ENCODE assay signal across 8 cellular contexts in the genomic region with DNA sequence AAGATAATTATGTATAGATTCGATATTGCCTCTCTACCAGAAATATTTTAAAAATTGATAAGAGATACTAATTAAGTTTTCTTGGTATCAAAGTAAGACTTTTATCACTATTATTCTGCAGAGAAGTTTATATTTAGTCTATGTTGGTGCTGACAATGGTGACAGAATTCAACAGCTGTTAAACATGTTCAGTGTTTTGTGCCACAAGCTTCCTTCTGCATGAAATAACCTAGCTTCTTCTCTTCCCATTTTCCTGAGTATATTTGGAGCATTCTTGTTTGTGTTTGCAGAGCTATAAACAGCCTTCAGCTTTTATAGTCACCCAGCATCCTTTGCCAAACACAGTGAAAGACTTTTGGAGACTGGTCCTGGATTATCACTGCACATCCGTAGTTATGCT.
"Had no signal": no experiment of that assay in that cellular context is flagged by ENCODE, and none has a peak within 500 bp of the region (broad histone marks: within the 10 kb centered on the region; RNA-seq: fewer than 3 reads in every experiment).

No MANE protein-coding gene starts in this region.

- H3K9me3 Mint-ChIP-seq: HFFc6, IgD-negative memory B cell had no signal

- H3K4me1 ChIP-seq: HAP-1 had no signal

- H3K36me3 ChIP-seq: HAP-1 had no signal

- H3K4me1 Mint-ChIP-seq: IgD-negative memory B cell had no signal

- H3K4me3 ChIP-seq: GM23248, HAP-1 had no signal

- H2AFZ ChIP-seq: GM23248 had no signal

- H3K9ac ChIP-seq: GM23248 had no signal

- H3K9me3 ChIP-seq: HAP-1 had no signal

- H3K27ac Mint-ChIP-seq: HFFc6, IgD-negative memory B cell had no signal

- H3K27ac ChIP-seq: GM23248, HL-60 had no signal

- FAIRE-seq: HepG2 had no signal

- H3K4me3 Mint-ChIP-seq: HFFc6, IgD-negative memory B cell had no signal

- DNase-seq: GM23248, GOT3, H7, HFFc6 had no signal
